8 cellular contexts compared by ENCODE assay signal in the genomic region with DNA sequence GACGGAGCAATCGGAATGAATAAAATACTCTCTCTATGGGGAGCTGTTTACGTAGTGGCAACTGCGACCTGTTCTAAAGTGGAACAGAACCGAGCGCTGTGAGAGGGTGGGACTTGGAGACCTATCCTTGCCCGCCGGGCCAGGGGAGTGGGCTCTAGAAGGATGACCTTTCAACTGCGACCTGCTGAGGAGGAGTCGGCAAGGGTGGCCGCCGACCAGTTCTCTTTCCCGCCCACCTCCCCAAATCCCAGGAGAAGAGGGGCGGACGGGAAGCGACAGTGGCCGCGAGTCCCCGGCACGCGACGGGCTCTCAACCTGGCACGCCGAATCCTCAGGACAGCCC. TPM values are rescaled to one million over a fixed set of nuclear protein-coding genes. Genes with fewer than 3 reads are reported as not detected.
DNase-seq lines count a peak whose midpoint lies in the region; ATAC-seq, FAIRE-seq and TF ChIP-seq lines count a peak whose summit lies in the region.

No MANE protein-coding gene starts in this region.

- H3K9me3 ChIP-seq in Panc1 (ENCODE audit: control insufficient read depth, insufficient read depth, low read depth, low read length) (no peaks in the 10 kb centered on the region), cardiac muscle cell (ENCODE audit: low read depth) (no peaks in the 10 kb centered on the region)

- H3K4me3 ChIP-seq in Panc1 (ENCODE audit: low read depth in 2 of 2, low read length in 2 of 2) (peak overlapping the region; percentile 89 to 92), cardiac muscle cell (peak overlapping the region; percentile 88)

- peaks cover 17% of the 10 kb centered on the region for H3K4me1 Mint-ChIP-seq in activated naive CD8-positive, alpha-beta T cell treated with anti-CD3 and anti-CD28 coated beads, Interleukin-2, amount 10 ng/mL, durations not matched to agents 7 days and 5 days

- no peaks in the 10 kb centered on the region for H3K9me3 Mint-ChIP-seq in activated naive CD8-positive, alpha-beta T cell treated with anti-CD3 and anti-CD28 coated beads, Interleukin-2, amount 10 ng/mL, durations not matched to agents 7 days and 5 days

- TF ChIP-seq CTCF in Panc1 (IDR thresholded peaks at IDR 0.05) (no peak), cardiac muscle cell (IDR thresholded peaks at IDR 0.05; ENCODE audit: low read depth, low read length) (no peak)

- H3K27ac ChIP-seq in Panc1 (ENCODE audit: low read length) = peak overlapping the region; percentile 96
- peak overlapping the region; percentile 77 for H3K27ac ChIP-seq in cardiac muscle cell

- H3K4me3 Mint-ChIP-seq in activated naive CD8-positive, alpha-beta T cell treated with anti-CD3 and anti-CD28 coated beads, Interleukin-2, amount 10 ng/mL, durations not matched to agents 7 days and 5 days = peak overlapping the region; percentile 99

- POLR2A ChIA-PET in Panc1 (lab: Charles Lee) = no interaction called here
- POLR2A ChIA-PET in activated naive CD8-positive, alpha-beta T cell treated with anti-CD3 and anti-CD28 coated beads, Interleukin-2, amount 10 ng/mL, durations not matched to agents 7 days and 5 days (lab: Charles Lee) = interaction anchor here (1.0 to 5.0 kb wide), 8 partner anchors 12 to 554 kb away, joined by 3 to 71 read pairs (median 7); partner anchors contain the start of gene SPPL2A

- H3K27me3 Mint-ChIP-seq in activated naive CD8-positive, alpha-beta T cell treated with anti-CD3 and anti-CD28 coated beads, Interleukin-2, amount 10 ng/mL, durations not matched to agents 7 days and 5 days = no peaks in the 10 kb centered on the region

- peaks cover 4% of the 10 kb centered on the region for H3K36me3 Mint-ChIP-seq in activated naive CD8-positive, alpha-beta T cell treated with anti-CD3 and anti-CD28 coated beads, Interleukin-2, amount 10 ng/mL, durations not matched to agents 7 days and 5 days

- ATAC-seq in HG03095 (IDR thresholded peaks at IDR 0.05; ENCODE audit: unreplicated experiment) = peak; percentile 18
- peak; percentile 84 for ATAC-seq in Panc1
- ATAC-seq in activated naive CD8-positive, alpha-beta T cell treated with anti-CD3 and anti-CD28 coated beads, Interleukin-2, amount 10 ng/mL, durations not matched to agents 7 days and 5 days (ENCODE audit: low read depth) = peak; percentile 46

- H3K4me1 ChIP-seq in Panc1 (ENCODE audit: control insufficient read depth, insufficient read depth, low read length) = peaks cover 11% of the 10 kb centered on the region; the same call in 1 of the 2 replicates
- H3K4me1 ChIP-seq in cardiac muscle cell (ENCODE audit: low read depth) = peaks cover 4% of the 10 kb centered on the region

- BruUV-seq in Panc1 (replicated peaks; lab: Mats Ljungman, UMichigan) = no TSS peak

- intact Hi-C loops in Panc1 (cut with micrococcal nuclease; ENCODE audit: unreplicated experiment) = no loop called here

- peak overlapping the region; percentile 98 for H3K27ac Mint-ChIP-seq in activated naive CD8-positive, alpha-beta T cell treated with anti-CD3 and anti-CD28 coated beads, Interleukin-2, amount 10 ng/mL, durations not matched to agents 7 days and 5 days

- FAIRE-seq in GM12891 (lab: Jason Lieb, UNC) = no peak

- peaks cover 3% of the 10 kb centered on the region for H3K36me3 ChIP-seq in Panc1 (ENCODE audit: control insufficient read depth, insufficient read depth, low read length)
- peaks cover 12% of the 10 kb centered on the region for H3K36me3 ChIP-seq in cardiac muscle cell

- DNase-seq in SHP77 (lab: John Stamatoyannopoulos, UW) = peak; percentile 21 to 62
- DNase-seq in SHP77 treated with DMSO at 0.1 percent for 48 hours (lab: John Stamatoyannopoulos, UW) = no peak
- DNase-seq in Panc1 (ENCODE audit: low read depth, low spot score) = no peak
- no peak for DNase-seq in activated naive CD8-positive, alpha-beta T cell treated with anti-CD3 and anti-CD28 coated beads, Interleukin-2, amount 10 ng/mL, durations not matched to agents 7 days and 5 days
- DNase-seq in cardiac muscle cell (ENCODE audit: low read depth in 1 of 2, low spot score in 1 of 2) = peak; percentile 46 to 49
- DNase-seq in renal cortical epithelial cell (ENCODE audit: low read depth) = peak; percentile 33
- no peak for DNase-seq in GM12891 (ENCODE audit: insufficient read length, low spot score)

- H3K27me3 ChIP-seq in Panc1 (ENCODE audit: control insufficient read depth, insufficient read depth, low read length) (no peaks in the 10 kb centered on the region), cardiac muscle cell (no peaks in the 10 kb centered on the region)

- no peak for TF ChIP-seq POLR2A in GM12891 (IDR thresholded peaks at IDR 0.05; ENCODE audit: low read depth, low read length)

- in situ Hi-C loops in Panc1 (cut with HindIII; ENCODE audit: low pct_unique_long_range_greater_than_20kb, low sequenced_read_pairs) = no loop called here

- CTCF ChIA-PET in Panc1 (lab: Charles Lee) = interaction anchor here (0.5 to 0.6 kb wide), 3 partner anchors 144 to 317 kb away, joined by 3 to 5 read pairs (median 3); no protein-coding TSS in a partner anchor

TF ChIP-seq in GM12891, 5 proteins besides CTCF, POLR2A, EP300 and RAD21:
- TF ChIP-seq POLR2AphosphoS5 (IDR thresholded peaks at IDR 0.05; ENCODE audit: low read depth, low read length) (no peak), PAX5 (IDR thresholded peaks at IDR 0.05; ENCODE audit: insufficient read depth, low read length, severe bottlenecking) (no peak), SPI1 (IDR thresholded peaks at IDR 0.05; ENCODE audit: low read depth, low read length) (no peak), POU2F2 (IDR thresholded peaks at IDR 0.05; ENCODE audit: low read depth, low read length) (no peak), TAF1 (IDR thresholded peaks at IDR 0.05; ENCODE audit: low read depth, low read length) (no peak)

RNA-seq across cellular contexts. Expression of gene AP4E1, which starts 0.6 kb away (rescaled TPM):
- total RNA-seq in Panc1 (2021; ENCODE audit: unreplicated experiment) = 13.6 TPM
- 3.2 TPM for polyA plus RNA-seq in Panc1 (2012; ENCODE audit: insufficient read length)
- total RNA-seq in activated naive CD8-positive, alpha-beta T cell treated with anti-CD3 and anti-CD28 coated beads, Interleukin-2, amount 10 ng/mL, durations not matched to agents 7 days and 5 days = 10 to 100 TPM; 16.5 to 18.8 TPM
- total RNA-seq in cardiac muscle cell = 6.1 and 6.4 TPM in 2 replicates
- polyA plus RNA-seq in cardiac muscle cell = 3.5 and 7.3 TPM in 2 replicates
- total RNA-seq in renal cortical epithelial cell = 18.8 and 20.8 TPM in 2 replicates
- polyA plus RNA-seq in GM12891 (2012; ENCODE audit: low read depth, missing spikeins) = 2.7 TPM

Comparison
In these comparisons a context has a peak if more than half of its experiments do, and no peak if none do; other contexts are left out.
1. DNase-seq: peak in SHP77 (2 of 2), cardiac muscle cell (2 of 2) and renal cortical epithelial cell (single experiment); none in SHP77 treated with DMSO at 0.1 percent for 48 hours (single experiment), Panc1 (single experiment), activated naive CD8-positive, alpha-beta T cell treated with anti-CD3 and anti-CD28 coated beads, Interleukin-2, amount 10 ng/mL, durations not matched to agents 7 days and 5 days (single experiment) and GM12891 (single experiment).
2. ATAC-seq: peak in every context shown above with its lines; median percentile 84 in Panc1; 46 in activated naive CD8-positive, alpha-beta T cell treated with anti-CD3 and anti-CD28 coated beads, Interleukin-2, amount 10 ng/mL, durations not matched to agents 7 days and 5 days; 18 in HG03095.